In genomic region chrX:83759872-83760271, GRCh38 we compare ENCODE assay signal across 10 cellular contexts.
A peak's percentile ranks its signal among the peaks of the same experiment; 100 is the strongest.
DNase-seq lines count a peak whose midpoint lies in the region; ATAC-seq, FAIRE-seq and TF ChIP-seq lines count a peak whose summit lies in the region.
"Had no signal": no experiment of that assay in that cellular context is flagged by ENCODE, and none has a peak within 500 bp of the region (broad histone marks: within the 10 kb centered on the region; RNA-seq: fewer than 3 reads in every experiment).

No MANE protein-coding gene starts in this region.

- ATAC-seq in natural killer cell (no peak), HG03521 (IDR thresholded peaks at IDR 0.05; ENCODE audit: unreplicated experiment) (no peak)
- ATAC-seq: heart right ventricle had no signal

- DNase-seq in NCI-H2196 (lab: John Stamatoyannopoulos, UW; ENCODE audit: unreplicated experiment) = peak; percentile 1
- no peak for DNase-seq in NCI-H2196 treated with DMSO at 0.1 percent for 48 hours (lab: John Stamatoyannopoulos, UW; ENCODE audit: unreplicated experiment)
- peak; percentile 32 for DNase-seq in NCI-H1092 (lab: John Stamatoyannopoulos, UW)
- DNase-seq in bronchial epithelial cell (ENCODE audit: low read depth) = peak; percentile 0
- DNase-seq in renal cortical epithelial cell (ENCODE audit: low read depth) = peak; percentile 0
- DNase-seq in natural killer cell = no peak
- DNase-seq in dedifferentiated amniotic fluid mesenchymal stem cell (ENCODE audit: extremely low spot score) = no peak
- DNase-seq: heart right ventricle had no signal

- H3K36me3 ChIP-seq in bronchial epithelial cell (ENCODE audit: control insufficient read depth, insufficient read depth, low read length) = no peaks in the 10 kb centered on the region
- H3K36me3 ChIP-seq: BLaER1 treated with 17β-estradiol and CSF1 and Interleukin-3, amounts not matched to agents 10 nM and 100 nM; heart right ventricle had no signal

- no peaks in the 10 kb centered on the region for H3K27me3 ChIP-seq in bronchial epithelial cell (ENCODE audit: control insufficient read depth, insufficient read depth, low read length)
- H3K27me3 ChIP-seq: heart right ventricle had no signal

- no peaks in the 10 kb centered on the region for H3K4me1 Mint-ChIP-seq in natural killer cell

- no peaks in the 10 kb centered on the region for H3K9me3 Mint-ChIP-seq in natural killer cell

- no peak for FAIRE-seq in bronchial epithelial cell (lab: Jason Lieb, UNC)

- TF ChIP-seq CTCF in bronchial epithelial cell (IDR thresholded peaks at IDR 0.05; ENCODE audit: insufficient read depth, low read length, severe bottlenecking) (peak; percentile 13), natural killer cell (IDR thresholded peaks at IDR 0.05) (no peak)

- no peak overlapping the region for H3K4me3 Mint-ChIP-seq in natural killer cell

- H3K4me3 ChIP-seq in bronchial epithelial cell (ENCODE audit: low read depth, low read length) = no peak overlapping the region
- H3K4me3 ChIP-seq: BLaER1 treated with 17β-estradiol and CSF1 and Interleukin-3, amounts not matched to agents 10 nM and 100 nM; heart right ventricle had no signal

- no peak overlapping the region for H3K27ac Mint-ChIP-seq in natural killer cell

- H3K36me3 Mint-ChIP-seq in natural killer cell = no peaks in the 10 kb centered on the region

- intact Hi-C loops in natural killer cell (cut with micrococcal nuclease) = no loop called here

- H3K27me3 Mint-ChIP-seq in natural killer cell (ENCODE audit: low read depth in 2 of 2) = no peaks in the 10 kb centered on the region

Comparison
In these comparisons a context has a peak if more than half of its experiments do, and no peak if none do; other contexts are left out.
1. DNase-seq: peak in NCI-H2196 (single experiment), NCI-H1092 (single experiment), bronchial epithelial cell (single experiment) and renal cortical epithelial cell (single experiment); none in NCI-H2196 treated with DMSO at 0.1 percent for 48 hours (single experiment), natural killer cell (single experiment) and dedifferentiated amniotic fluid mesenchymal stem cell (single experiment).